29 cellular contexts compared by ENCODE assay signal in the genomic region with DNA sequence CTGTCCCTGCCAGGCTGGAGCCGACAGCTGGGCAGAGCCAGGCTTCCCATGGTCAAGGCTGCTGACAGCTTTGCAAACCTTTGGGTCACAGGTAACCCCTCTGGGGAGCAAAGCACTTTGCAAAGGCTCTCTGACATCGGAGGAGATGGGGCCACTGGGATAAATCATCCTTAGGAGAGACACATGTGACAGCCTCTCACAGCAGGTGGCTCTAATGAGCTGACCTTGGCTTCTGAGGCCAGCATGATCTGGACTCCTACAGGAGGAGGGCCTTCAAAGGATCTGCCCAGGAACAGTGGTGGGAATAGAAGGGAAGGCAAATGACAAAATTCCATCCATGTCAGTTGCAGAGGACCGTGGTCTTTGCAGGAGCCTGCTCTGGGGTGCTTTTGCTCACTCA.
"Had no signal": no experiment of that assay in that cellular context is flagged by ENCODE, and none has a peak within 500 bp of the region (broad histone marks: within the 10 kb centered on the region; RNA-seq: fewer than 3 reads in every experiment).

No MANE protein-coding gene starts in this region.

- H3K27me3 ChIP-seq: ascending aorta, cardiac muscle cell, Peyer's patch, SJSA1 had no signal

- H3K4me3 ChIP-seq: ascending aorta, cardiac muscle cell, Peyer's patch, SJSA1 had no signal

- H3K36me3 ChIP-seq: ascending aorta, cardiac muscle cell, Peyer's patch, SJSA1 had no signal

- H3K4me1 ChIP-seq: ascending aorta, Peyer's patch, SJSA1 had no signal

- DNase-seq: activated B cell treated with CpG ODN at 0.5 μM for 24 hours; activated CD4-positive, alpha-beta memory T cell treated with anti-CD3 and anti-CD28 coated beads, Interleukin-2, amount 10 ng/mL, durations not matched to agents 7 days and 5 days; activated CD4-positive, alpha-beta T cell treated with anti-CD3 and anti-CD28 coated beads for 4 hours; activated CD4-positive, CD25-positive, alpha-beta regulatory T cell treated with anti-CD3 and anti-CD28 coated beads, Interleukin-2, amount 50 U/mL, for 72 hours; activated CD8-positive, alpha-beta memory T cell treated with anti-CD3 and anti-CD28 coated beads for 24 hours; activated CD8-positive, alpha-beta memory T cell treated with anti-CD3 and anti-CD28 coated beads, Interleukin-2, amount 10 ng/mL, durations not matched to agents 7 days and 5 days; activated CD8-positive, alpha-beta memory T cell treated with anti-CD3 and anti-CD28 coated beads, Interleukin-2, amount 50 U/mL, for 48 hours; activated gamma-delta T cell; activated naive CD4-positive, alpha-beta T cell treated with Interleukin-2 at 50 U/mL for 16 hours; activated naive CD8-positive, alpha-beta T cell treated with anti-CD3 and anti-CD28 coated beads, Interleukin-2, amount 10 ng/mL, durations not matched to agents 7 days and 5 days; amygdala; NCI-H1092 treated with DMSO at 0.1 percent for 48 hours; NCI-H146; NCI-H187; NCI-H2029 treated with DMSO at 0.1 percent for 48 hours; NCI-H2171 treated with DMSO at 0.1 percent for 48 hours; NCI-H2227 treated with DMSO at 0.1 percent for 48 hours; NCI-H446; NCI-H510A treated with DMSO at 0.1 percent for 48 hours; NCI-H526 treated with DMSO at 0.1 percent for 48 hours; NK-92 treated with Interleukin-12 subunit alpha and Interleukin-12 subunit beta, amount 100 ng/mL, for 24 hours; PC-3; Peyer's patch; RPMI8226; SHP77 treated with DMSO at 0.1 percent for 48 hours; SK-N-SH had no signal

- H3K4me2 ChIP-seq: SK-N-SH had no signal

- ATAC-seq: activated CD8-positive, alpha-beta memory T cell treated with anti-CD3 and anti-CD28 coated beads, Interleukin-2, amount 10 ng/mL, durations not matched to agents 7 days and 5 days; PC-3 had no signal

- H3K27ac ChIP-seq: ascending aorta, cardiac muscle cell, Peyer's patch, SJSA1 had no signal

- H3K9me3 ChIP-seq: ascending aorta, Peyer's patch, SK-N-SH had no signal
